Comparison of ENCODE assay signal across 26 cellular contexts in the genomic region with DNA sequence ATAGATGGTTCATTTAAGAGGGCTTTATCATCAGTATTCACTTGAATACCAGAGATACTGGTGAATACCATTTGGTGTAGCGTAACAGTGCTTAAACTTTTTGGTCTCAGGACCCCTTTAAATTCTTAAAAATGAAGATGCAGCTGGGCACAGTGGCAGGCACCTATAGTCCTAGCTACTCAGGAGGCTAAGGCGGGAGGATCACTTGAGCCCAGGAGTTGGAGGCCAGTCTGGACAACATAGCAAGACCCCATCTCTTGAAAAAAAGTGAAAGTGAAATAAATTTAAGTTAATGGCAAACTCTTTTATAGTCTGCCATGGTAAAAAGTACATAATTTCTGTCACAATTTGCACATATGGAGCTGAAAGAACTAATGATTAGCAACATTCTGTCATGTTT. TPM values are rescaled to one million over a fixed set of nuclear protein-coding genes. Genes with fewer than 3 reads are reported as not detected.
DNase-seq lines count a peak whose midpoint lies in the region; ATAC-seq, FAIRE-seq and TF ChIP-seq lines count a peak whose summit lies in the region.
"Had no signal": no experiment of that assay in that cellular context is flagged by ENCODE, and none has a peak within 500 bp of the region (broad histone marks: within the 10 kb centered on the region; RNA-seq: fewer than 3 reads in every experiment).

No MANE protein-coding gene starts in this region.

- H2AFZ ChIP-seq in HepG2 (ENCODE audit: low read length) (no peak overlapping the region), K562 (ENCODE audit: low read depth, low read length) (no peak overlapping the region), Karpas-422 (ENCODE audit: low read length) (no peak overlapping the region)

- H3K9ac ChIP-seq in HepG2 (ENCODE audit: insufficient read depth, low read depth, low read length) (no peak overlapping the region), K562 (ENCODE audit: insufficient read depth in 1 of 2, low read depth in 2 of 2, low read length in 2 of 2) (no peak overlapping the region), Karpas-422 (ENCODE audit: low read length) (no peak overlapping the region)
- H3K9ac ChIP-seq: BLaER1 treated with 17β-estradiol and CSF1 and Interleukin-3, amounts not matched to agents 10 nM and 100 nM had no signal

- WGBS in HepG2 (ENCODE audit: low lambda C conversion rate), result 99% methylated on average over 2 of the region's 2 CpGs
- 100% methylated on average over 2 of the region's 2 CpGs for WGBS in right lobe of liver (ENCODE audit: insufficient coverage, low coverage, low lambda C conversion rate, missing lambda C conversion rate)
- 93% methylated on average over 2 of the region's 2 CpGs for WGBS in K562 (ENCODE audit: insufficient coverage, low coverage, missing lambda C conversion rate)
- 97 to 99% methylated on average over 2 of the region's 2 CpGs for WGBS in sigmoid colon, 2 donors

- POLR2A ChIA-PET in activated CD8-positive, alpha-beta T cell treated with anti-CD3 and anti-CD28 coated beads, Interleukin-2, amount 10 ng/mL, durations not matched to agents 7 days and 5 days (lab: Charles Lee), result no interaction called here
- POLR2A ChIA-PET in activated CD8-positive, alpha-beta T cell treated with anti-CD3 and anti-CD28 coated beads for 36 hours (lab: Charles Lee), result interaction anchor here (1.0 kb wide), 1 partner anchor 24 kb away, joined by 3 read pairs; no protein-coding TSS in a partner anchor
- POLR2A ChIA-PET in HepG2 (lab: Yijun Ruan, JAX) (no interaction called here), K562 (lab: Yijun Ruan, JAX) (interaction anchor here (0.6 to 1.6 kb wide), 4 partner anchors 8 to 174 kb away, joined by 3 to 5 read pairs (median 3); no protein-coding TSS in a partner anchor)

- H3K9me3 ChIP-seq in HepG2 (ENCODE audit: low read length) (no peaks in the 10 kb centered on the region), right lobe of liver (no peaks in the 10 kb centered on the region), K562 (replicated peaks; ENCODE audit: control insufficient read depth, insufficient read depth, low read depth, low read length) (no peaks in the 10 kb centered on the region), sigmoid colon (no peaks in the 10 kb centered on the region), Karpas-422 (ENCODE audit: low read length) (no peaks in the 10 kb centered on the region)
- H3K9me3 ChIP-seq: A549 had no signal

- H3K9me3 Mint-ChIP-seq in activated CD8-positive, alpha-beta T cell treated with anti-CD3 and anti-CD28 coated beads, Interleukin-2, amount 10 ng/mL, durations not matched to agents 7 days and 5 days (ENCODE audit: insufficient read depth), result peaks cover 4% of the 10 kb centered on the region
- H3K9me3 Mint-ChIP-seq in activated CD8-positive, alpha-beta T cell treated with anti-CD3 and anti-CD28 coated beads for 36 hours, result no peaks in the 10 kb centered on the region
- H3K9me3 Mint-ChIP-seq: CD4-positive, alpha-beta memory T cell; CD8-positive, alpha-beta memory T cell had no signal

- H3K4me1 ChIP-seq in HepG2 (ENCODE audit: insufficient read depth, low read length), result peaks cover 16% of the 10 kb centered on the region
- peaks cover 0 to 28% (median 15%) of the 10 kb centered on the region in 4 donors for H3K4me1 ChIP-seq in right lobe of liver
- H3K4me1 ChIP-seq in K562 (replicated peaks in 1 of 2; ENCODE audit: control insufficient read depth in 2 of 2, insufficient read depth in 2 of 2, low read length in 2 of 2), result peaks cover 0 to 2% of the 10 kb centered on the region in 2 experiments; a peak in 2 of 5 replicates
- H3K4me1 ChIP-seq in sigmoid colon, result peaks cover 0 to 35% (median 23%) of the 10 kb centered on the region in 4 donors
- no peaks in the 10 kb centered on the region for H3K4me1 ChIP-seq in Karpas-422 (ENCODE audit: low read length)

- no peaks in the 10 kb centered on the region for H3K27me3 ChIP-seq in HepG2 (ENCODE audit: control insufficient read depth in 1 of 2, insufficient read depth in 2 of 2, low read length in 2 of 2)
- no peaks in the 10 kb centered on the region for H3K27me3 ChIP-seq in right lobe of liver
- H3K27me3 ChIP-seq in K562 (ENCODE audit: control insufficient read depth in 2 of 2, insufficient read depth in 2 of 2, low read length in 2 of 2), result no peaks in the 10 kb centered on the region
- no peaks in the 10 kb centered on the region for H3K27me3 ChIP-seq in sigmoid colon
- no peaks in the 10 kb centered on the region for H3K27me3 ChIP-seq in Karpas-422 (ENCODE audit: low read length)
- H3K27me3 ChIP-seq: BLaER1 treated with 17β-estradiol and CSF1 and Interleukin-3, amounts not matched to agents 10 nM and 100 nM had no signal

- H3K9me1 ChIP-seq in K562 (ENCODE audit: control insufficient read depth, insufficient read depth, low read length), result peaks cover 4% of the 10 kb centered on the region

- TF ChIP-seq EP300 in HepG2 (IDR thresholded peaks at IDR 0.05; ENCODE audit: low read depth in 2 of 2, low read length in 2 of 2) (no peak), HepG2 (CRISPR knock-in tag; IDR thresholded peaks at IDR 0.05; ENCODE audit: borderline replicate concordance) (no peak), K562 (IDR thresholded peaks at IDR 0.05; ENCODE audit: low read length) (no peak), sigmoid colon (IDR thresholded peaks at IDR 0.05) (no peak)

- no TSS peak for BruUV-seq in HepG2 (replicated peaks; lab: Mats Ljungman, UMichigan)
- no TSS peak for BruUV-seq in K562 (replicated peaks; lab: Mats Ljungman, UMichigan)

- H3K36me3 Mint-ChIP-seq in activated CD8-positive, alpha-beta T cell treated with anti-CD3 and anti-CD28 coated beads, Interleukin-2, amount 10 ng/mL, durations not matched to agents 7 days and 5 days (ENCODE audit: low read depth), result peaks cover 23% of the 10 kb centered on the region
- peaks cover 19% of the 10 kb centered on the region for H3K36me3 Mint-ChIP-seq in activated CD8-positive, alpha-beta T cell treated with anti-CD3 and anti-CD28 coated beads for 36 hours (ENCODE audit: low read depth)

- no peak for DNase-seq in activated CD8-positive, alpha-beta T cell treated with anti-CD3 and anti-CD28 coated beads, Interleukin-2, amount 10 ng/mL, durations not matched to agents 7 days and 5 days
- no peak for DNase-seq in activated CD8-positive, alpha-beta T cell treated with anti-CD3 and anti-CD28 coated beads for 36 hours
- no peak for DNase-seq in HepG2 (ENCODE audit: low spot score)
- DNase-seq in right lobe of liver, result no peak
- no peak for DNase-seq in K562 (ENCODE audit: extremely low read depth in 1 of 4, low spot score in 3 of 4)
- DNase-seq in sigmoid colon, result no peak
- DNase-seq in Karpas-422, result no peak
- DNase-seq: AML-193; CD4-positive, alpha-beta memory T cell; CD8-positive, alpha-beta memory T cell; COR-L47; DMS 273 treated with DMSO at 0.1 percent for 48 hours; DMS153; DMS53; DMS79; DND-41; EL; GDM1 had no signal

- TF ChIP-seq RAD21 in HepG2 (CRISPR knock-in tag; IDR thresholded peaks at IDR 0.05) (no peak), K562 (CRISPR knock-in tag; conservative IDR thresholded peaks at IDR 0.05 in 1 of 2, IDR thresholded peaks at IDR 0.05 in 1 of 2) (no peak)

- no peak for ATAC-seq in activated CD8-positive, alpha-beta T cell treated with anti-CD3 and anti-CD28 coated beads, Interleukin-2, amount 10 ng/mL, durations not matched to agents 7 days and 5 days
- ATAC-seq in activated CD8-positive, alpha-beta T cell treated with anti-CD3 and anti-CD28 coated beads for 36 hours, result no peak
- ATAC-seq in HepG2, result no peak
- ATAC-seq in right lobe of liver, result no peak
- ATAC-seq in K562, result no peak
- ATAC-seq: A549, GM12878 had no signal

- H3K4me2 ChIP-seq in HepG2 (ENCODE audit: low read depth, low read length), result no peak overlapping the region
- H3K4me2 ChIP-seq in K562 (ENCODE audit: insufficient read depth, low read length), result no peak overlapping the region
- H3K4me2 ChIP-seq in Karpas-422 (ENCODE audit: low read depth, low read length, poor library complexity, severe bottlenecking), result no peak overlapping the region
- H3K4me2 ChIP-seq: A549; BLaER1 treated with 17β-estradiol and CSF1 and Interleukin-3, amounts not matched to agents 10 nM and 100 nM had no signal

- intact Hi-C loops in activated CD8-positive, alpha-beta T cell treated with anti-CD3 and anti-CD28 coated beads for 36 hours (cut with micrococcal nuclease), result no loop called here
- intact Hi-C loops in HepG2 (cut with micrococcal nuclease; ENCODE audit: unreplicated experiment) (no loop called here), right lobe of liver (cut with DNase I) (no loop called here), K562 (cut with micrococcal nuclease) (no loop called here), sigmoid colon (cut with DNase I) (no loop called here)

- FAIRE-seq in HepG2 (lab: Jason Lieb, UNC) (no peak), K562 (lab: Jason Lieb, UNC) (no peak)
- FAIRE-seq: A549, GM12878, GM12892, GM18507 had no signal

- H4K20me1 ChIP-seq in HepG2 (ENCODE audit: insufficient read depth, low read length) (0 out of 2 replicates have a peak, but pooled peaks cover 7% of the 10 kb centered on the region), K562 (replicated peaks; ENCODE audit: control insufficient read depth, insufficient read depth, low read length) (peaks cover 9% of the 10 kb centered on the region), Karpas-422 (ENCODE audit: insufficient read depth, low read depth, low read length) (0 out of 2 replicates have a peak, but pooled peaks cover 3% of the 10 kb centered on the region)

- in situ Hi-C loops in HepG2 (cut with HindIII; ENCODE audit: extremely low pct_ligation_motif_present, low pct_unique_long_range_greater_than_20kb) (no loop called here), K562 (cut with MboI) (no loop called here)

- peaks cover 17% of the 10 kb centered on the region for H3K4me1 Mint-ChIP-seq in activated CD8-positive, alpha-beta T cell treated with anti-CD3 and anti-CD28 coated beads, Interleukin-2, amount 10 ng/mL, durations not matched to agents 7 days and 5 days (ENCODE audit: low read depth)
- H3K4me1 Mint-ChIP-seq in activated CD8-positive, alpha-beta T cell treated with anti-CD3 and anti-CD28 coated beads for 36 hours (ENCODE audit: low read depth), result peaks cover 26% of the 10 kb centered on the region

- H3K4me3 Mint-ChIP-seq in activated CD8-positive, alpha-beta T cell treated with anti-CD3 and anti-CD28 coated beads, Interleukin-2, amount 10 ng/mL, durations not matched to agents 7 days and 5 days, result no peak overlapping the region
- H3K4me3 Mint-ChIP-seq in activated CD8-positive, alpha-beta T cell treated with anti-CD3 and anti-CD28 coated beads for 36 hours, result no peak overlapping the region
- H3K4me3 Mint-ChIP-seq: B cell; CD8-positive, alpha-beta memory T cell had no signal

- no peaks in the 10 kb centered on the region for H3K9me2 ChIP-seq in Karpas-422 (replicated peaks; ENCODE audit: insufficient read depth, low read length)

- no peak overlapping the region for H3K4me3 ChIP-seq in HepG2 (replicated peaks in 1 of 3; ENCODE audit: insufficient read depth in 1 of 3, low read depth in 2 of 3, low read length in 3 of 3)
- H3K4me3 ChIP-seq in right lobe of liver, result no peak overlapping the region
- H3K4me3 ChIP-seq in K562, result no peak overlapping the region
- H3K4me3 ChIP-seq in sigmoid colon, result no peak overlapping the region
- H3K4me3 ChIP-seq in Karpas-422 (ENCODE audit: low read length), result no peak overlapping the region
- H3K4me3 ChIP-seq: A549; BLaER1 treated with 17β-estradiol and CSF1 and Interleukin-3, amounts not matched to agents 10 nM and 100 nM; GM12878 had no signal

- H3K27me3 Mint-ChIP-seq in activated CD8-positive, alpha-beta T cell treated with anti-CD3 and anti-CD28 coated beads, Interleukin-2, amount 10 ng/mL, durations not matched to agents 7 days and 5 days (ENCODE audit: low read depth), result no peaks in the 10 kb centered on the region
- H3K27me3 Mint-ChIP-seq in activated CD8-positive, alpha-beta T cell treated with anti-CD3 and anti-CD28 coated beads for 36 hours, result no peaks in the 10 kb centered on the region
- H3K27me3 Mint-ChIP-seq: B cell; CD4-positive, alpha-beta memory T cell; CD8-positive, alpha-beta memory T cell had no signal

- H3K27ac ChIP-seq in HepG2 (ENCODE audit: extremely low read length, insufficient read depth, low read length) (no peak overlapping the region), right lobe of liver (no peak overlapping the region), K562 (ENCODE audit: extremely low read depth, low read depth, low read length) (no peak overlapping the region), sigmoid colon (no peak overlapping the region), Karpas-422 (ENCODE audit: low read length) (no peak overlapping the region)
- H3K27ac ChIP-seq: 22Rv1; A549; BLaER1 treated with 17β-estradiol and CSF1 and Interleukin-3, amounts not matched to agents 10 nM and 100 nM; C4-2B had no signal

- CTCF ChIA-PET in activated CD8-positive, alpha-beta T cell treated with anti-CD3 and anti-CD28 coated beads, Interleukin-2, amount 10 ng/mL, durations not matched to agents 7 days and 5 days (lab: Charles Lee), result no interaction called here
- CTCF ChIA-PET in activated CD8-positive, alpha-beta T cell treated with anti-CD3 and anti-CD28 coated beads for 36 hours (lab: Charles Lee), result no interaction called here
- CTCF ChIA-PET in HepG2 (lab: Yijun Ruan, JAX; ENCODE audit: low intra/inter-chr PET ratio, low total read pairs), result no interaction called here
- CTCF ChIA-PET in K562 (lab: Yijun Ruan, JAX; ENCODE audit: low intra/inter-chr PET ratio), result no interaction called here

- H3K27ac Mint-ChIP-seq in activated CD8-positive, alpha-beta T cell treated with anti-CD3 and anti-CD28 coated beads, Interleukin-2, amount 10 ng/mL, durations not matched to agents 7 days and 5 days, result peak overlapping the region; percentile 8
- no peak overlapping the region for H3K27ac Mint-ChIP-seq in activated CD8-positive, alpha-beta T cell treated with anti-CD3 and anti-CD28 coated beads for 36 hours
- H3K27ac Mint-ChIP-seq: B cell had no signal

- no peak for TF ChIP-seq CTCF in activated CD8-positive, alpha-beta T cell treated with anti-CD3 and anti-CD28 coated beads for 36 hours (IDR thresholded peaks at IDR 0.05)
- no peak for TF ChIP-seq CTCF in HepG2 (CRISPR knock-in tag; IDR thresholded peaks at IDR 0.05)
- no peak for TF ChIP-seq CTCF in right lobe of liver (IDR thresholded peaks at IDR 0.05)
- TF ChIP-seq CTCF in K562 (IDR thresholded peaks at IDR 0.05 in 2 of 3, conservative IDR thresholded peaks at IDR 0.05 in 1 of 3; ENCODE audit: insufficient read depth in 2 of 3, low read depth in 1 of 3, low read length in 3 of 3), result no peak
- TF ChIP-seq CTCF in sigmoid colon (IDR thresholded peaks at IDR 0.05), result no peak

- peaks cover 80% of the 10 kb centered on the region for H3K79me2 ChIP-seq in HepG2 (ENCODE audit: insufficient read depth, low read length)
- H3K79me2 ChIP-seq in K562 (ENCODE audit: control insufficient read depth, insufficient read depth, low read length), result peaks cover 94% of the 10 kb centered on the region
- peaks cover 97% of the 10 kb centered on the region for H3K79me2 ChIP-seq in Karpas-422 (ENCODE audit: low read length)

- TF ChIP-seq POLR2A in HepG2 (IDR thresholded peaks at IDR 0.05; ENCODE audit: insufficient read depth in 1 of 2, low read depth in 2 of 2, low read length in 2 of 2) (no peak), right lobe of liver (IDR thresholded peaks at IDR 0.05) (no peak), K562 (conservative IDR thresholded peaks at IDR 0.05) (no peak), sigmoid colon (IDR thresholded peaks at IDR 0.05) (no peak)

- peaks cover 21 to 51% of the 10 kb centered on the region in 2 experiments for H3K36me3 ChIP-seq in HepG2 (replicated peaks in 1 of 2; ENCODE audit: control insufficient read depth in 1 of 2, insufficient read depth in 2 of 2, low read length in 2 of 2)
- H3K36me3 ChIP-seq in right lobe of liver, result no peaks in the 10 kb centered on the region
- peaks cover 68% of the 10 kb centered on the region for H3K36me3 ChIP-seq in K562 (ENCODE audit: control insufficient read depth, insufficient read depth, low read length)
- H3K36me3 ChIP-seq in sigmoid colon, result no peaks in the 10 kb centered on the region
- peaks cover 21% of the 10 kb centered on the region; the same call in 1 of the 2 replicates for H3K36me3 ChIP-seq in Karpas-422 (ENCODE audit: insufficient read depth, low read length)

RNA-seq across cellular contexts. Expression of a gene that starts 39.3 kb away (rescaled TPM):
- total RNA-seq in activated CD8-positive, alpha-beta T cell treated with anti-CD3 and anti-CD28 coated beads, Interleukin-2, amount 10 ng/mL, durations not matched to agents 7 days and 5 days, result 10 to 100 TPM; 34.5 to 36.8 TPM
- 10 to 100 TPM; 46.3 to 46.8 TPM for total RNA-seq in activated CD8-positive, alpha-beta T cell treated with anti-CD3 and anti-CD28 coated beads for 36 hours
- total RNA-seq in HepG2 (2016; rRNA removed; fragmentation: Illumina TruSeq; extraction: Trizol), result 18.6 and 39.5 TPM in 2 replicates
- total RNA-seq in HepG2 (2016; cell fraction: cytosol; rRNA removed; fragmentation: Illumina TruSeq; extraction: Trizol; ENCODE audit: low read depth), result 8.4 and 10.3 TPM in 2 replicates
- total RNA-seq in HepG2 (2016; cell fraction: insoluble cytoplasmic fraction; rRNA removed; fragmentation: Illumina TruSeq; extraction: Trizol), result 17.8 and 34.8 TPM in 2 replicates
- total RNA-seq in HepG2 (2016; cell fraction: membrane; rRNA removed; fragmentation: Illumina TruSeq; extraction: Trizol), result 22.3 and 22.4 TPM in 2 replicates
- total RNA-seq in HepG2 (2016; cell fraction: nucleus; rRNA removed; fragmentation: Illumina TruSeq; extraction: Trizol), result 26.5 and 27.8 TPM in 2 replicates
- polyA plus RNA-seq in HepG2 (2011; rRNA removed), result 40.5 and 48.5 TPM in 2 replicates
- 28.8 and 43.5 TPM in 2 replicates for polyA plus RNA-seq in HepG2 (2011; cell fraction: cytosol; rRNA removed)
- 25.8 and 29.7 TPM in 2 replicates for polyA plus RNA-seq in HepG2 (2011; cell fraction: nucleus; rRNA removed)
- polyA plus RNA-seq in HepG2 (2012), result 65.3 and 69.0 TPM in 2 replicates
- polyA plus RNA-seq in HepG2 (2016; cell fraction: cytosol; fragmentation: Illumina TruSeq; extraction: Trizol; ENCODE audit: low read depth), result 10.2 and 12.1 TPM in 2 replicates
- polyA plus RNA-seq in HepG2 (2016; cell fraction: insoluble cytoplasmic fraction; fragmentation: Illumina TruSeq; extraction: Trizol; ENCODE audit: low read depth), result 58.7 and 72.2 TPM in 2 replicates
- 23.4 and 25.9 TPM in 2 replicates for polyA plus RNA-seq in HepG2 (2016; cell fraction: membrane; fragmentation: Illumina TruSeq; extraction: Trizol; ENCODE audit: low read depth)
- 58.8 and 66.1 TPM in 2 replicates for polyA plus RNA-seq in HepG2 (2016; cell fraction: nucleus; fragmentation: Illumina TruSeq; extraction: Trizol; ENCODE audit: insufficient read depth, low read depth)
- 31.5 and 42.0 TPM in 2 replicates for polyA minus RNA-seq in HepG2 (2011; rRNA and poly(A)+ RNA removed; ENCODE audit: low replicate concordance)
- 26.7 and 39.2 TPM in 2 replicates for polyA minus RNA-seq in HepG2 (2011; cell fraction: cytosol; rRNA and poly(A)+ RNA removed)
- polyA minus RNA-seq in HepG2 (2011; cell fraction: nucleus; rRNA and poly(A)+ RNA removed), result 50.6 and 58.1 TPM in 2 replicates
- 10 to 100 TPM; 17.5 to 42.9 (median 31.4) TPM for total RNA-seq in right lobe of liver
- 28.5 and 56.2 TPM in 2 replicates for total RNA-seq in K562 (2011; cell fraction: chromatin; rRNA removed; ENCODE audit: low replicate concordance)
- 14.8 and 19.5 TPM in 2 replicates for total RNA-seq in K562 (2011; cell fraction: nucleolus; rRNA removed)
- 43.9 and 84.6 TPM in 2 replicates for total RNA-seq in K562 (2011; cell fraction: nucleoplasm; rRNA removed)
- 9.4 and 10.5 TPM in 2 replicates for total RNA-seq in K562 (2014; rRNA removed)
- total RNA-seq in K562 (2014; rRNA removed; fragmentation: Illumina TruSeq; extraction: Trizol), result 27.9 and 29.5 TPM in 2 replicates
- 22.7 and 25.7 TPM in 2 replicates for total RNA-seq in K562 (2015; rRNA removed; fragmentation: Illumina TruSeq; extraction: Trizol)
- total RNA-seq in K562 (2021), result 50.7 and 50.8 TPM in 2 replicates
- polyA plus RNA-seq in K562 (2011; rRNA removed), result 22.6 and 40.3 TPM in 2 replicates
- 18.5 and 29.2 TPM in 2 replicates for polyA plus RNA-seq in K562 (2011; cell fraction: cytosol; rRNA removed)
- 22.9 and 26.1 TPM in 2 replicates for polyA plus RNA-seq in K562 (2011; cell fraction: nucleus; rRNA removed)
- 41.2 and 44.4 TPM in 2 replicates for polyA plus RNA-seq in K562 (2012)
- polyA plus RNA-seq in K562 (2014; fragmentation: Illumina TruSeq; extraction: Trizol), result 51.0 and 51.2 TPM in 2 replicates
- 1 to 10 TPM; 3.4 to 8.4 TPM for polyA plus RNA-seq in K562 (2014; fragmentation: Nextera tagmentation; extraction: Ambion mirVana)
- 32.7 and 34.3 TPM in 2 replicates for polyA plus RNA-seq in K562 (2014; rRNA removed)
- 25.1 and 32.6 TPM in 2 replicates for polyA minus RNA-seq in K562 (2011; rRNA and poly(A)+ RNA removed)
- 23.1 and 26.0 TPM in 2 replicates for polyA minus RNA-seq in K562 (2011; cell fraction: cytosol; rRNA and poly(A)+ RNA removed)
- 12.1 and 20.3 TPM in 2 replicates for polyA minus RNA-seq in K562 (2011; cell fraction: nucleus; rRNA and poly(A)+ RNA removed)
- total RNA-seq in sigmoid colon, result 10 to 100 TPM; 23.4 to 42.1 (median 32.7) TPM
- polyA plus RNA-seq in sigmoid colon, result 10 to 100 TPM; 33.0 to 47.6 (median 39.7) TPM
- 11.1 and 12.8 TPM in 2 replicates for total RNA-seq in Karpas-422 (2014; rRNA removed; shearing (Covaris generic); ENCODE audit: low replicate concordance)

Comparison
In these comparisons a context has a peak if more than half of its experiments do, and no peak if none do; other contexts are left out.
1. POLR2A ChIA-PET loops: an anchor here in activated CD8-positive, alpha-beta T cell treated with anti-CD3 and anti-CD28 coated beads for 36 hours (1.0 kb wide) and K562 (0.6 to 1.6 kb wide); none called in activated CD8-positive, alpha-beta T cell treated with anti-CD3 and anti-CD28 coated beads, Interleukin-2, amount 10 ng/mL, durations not matched to agents 7 days and 5 days and HepG2.